In genomic region chr2:222655748-222656543, GRCh38 we compare ENCODE assay signal across 1 cellular context.
A peak's percentile ranks its signal among the peaks of the same experiment; 100 is the strongest.
TF ChIP-seq lines count a peak whose summit lies in the region.

TSS of gene FARSB (minus strand) at chr2:222656092. CDS start at chr2:222656073, 19 bp downstream.

TF ChIP-seq in HepG2, 621 proteins besides CTCF, POLR2A, EP300 and RAD21 (continued from another document and continues in another):
- TF ChIP-seq, protein P1, sequence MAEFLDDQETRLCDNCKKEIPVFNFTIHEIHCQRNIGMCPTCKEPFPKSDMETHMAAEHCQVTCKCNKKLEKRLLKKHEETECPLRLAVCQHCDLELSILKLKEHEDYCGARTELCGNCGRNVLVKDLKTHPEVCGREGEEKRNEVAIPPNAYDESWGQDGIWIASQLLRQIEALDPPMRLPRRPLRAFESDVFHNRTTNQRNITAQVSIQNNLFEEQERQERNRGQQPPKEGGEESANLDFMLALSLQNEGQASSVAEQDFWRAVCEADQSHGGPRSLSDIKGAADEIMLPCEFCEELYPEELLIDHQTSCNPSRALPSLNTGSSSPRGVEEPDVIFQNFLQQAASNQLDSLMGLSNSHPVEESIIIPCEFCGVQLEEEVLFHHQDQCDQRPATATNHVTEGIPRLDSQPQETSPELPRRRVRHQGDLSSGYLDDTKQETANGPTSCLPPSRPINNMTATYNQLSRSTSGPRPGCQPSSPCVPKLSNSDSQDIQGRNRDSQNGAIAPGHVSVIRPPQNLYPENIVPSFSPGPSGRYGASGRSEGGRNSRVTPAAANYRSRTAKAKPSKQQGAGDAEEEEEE (CRISPR knock-in tag; IDR thresholded peaks at IDR 0.05; ENCODE audit: borderline replicate concordance) = no peak
- TF ChIP-seq HNF4A (CRISPR knock-in tag; IDR thresholded peaks at IDR 0.05) = no peak
- no peak for TF ChIP-seq SKIL (CRISPR knock-in tag; IDR thresholded peaks at IDR 0.05; ENCODE audit: borderline replicate concordance)
- TF ChIP-seq ZFAT (CRISPR knock-in tag; conservative IDR thresholded peaks at IDR 0.05) = no peak
- TF ChIP-seq ETS1 (CRISPR knock-in tag; IDR thresholded peaks at IDR 0.05) = no peak
- peak; percentile 37; the same call in 1 of the 2 replicates for TF ChIP-seq HNF4G (IDR thresholded peaks at IDR 0.05; ENCODE audit: borderline replicate concordance, low read depth, low read length)
- no peak for TF ChIP-seq HNF4G (CRISPR knock-in tag; IDR thresholded peaks at IDR 0.05; ENCODE audit: borderline replicate concordance, low read depth)
- TF ChIP-seq, protein P2, sequence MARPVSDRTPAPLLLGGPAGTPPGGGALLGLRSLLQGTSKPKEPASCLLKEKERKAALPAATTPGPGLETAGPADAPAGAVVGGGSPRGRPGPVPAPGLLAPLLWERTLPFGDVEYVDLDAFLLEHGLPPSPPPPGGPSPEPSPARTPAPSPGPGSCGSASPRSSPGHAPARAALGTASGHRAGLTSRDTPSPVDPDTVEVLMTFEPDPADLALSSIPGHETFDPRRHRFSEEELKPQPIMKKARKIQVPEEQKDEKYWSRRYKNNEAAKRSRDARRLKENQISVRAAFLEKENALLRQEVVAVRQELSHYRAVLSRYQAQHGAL (CRISPR knock-in tag; IDR thresholded peaks at IDR 0.05; ENCODE audit: not compliant biosample characterization) = no peak
- no peak for TF ChIP-seq KDM1A (CRISPR knock-in tag; IDR thresholded peaks at IDR 0.05)
- TF ChIP-seq, protein P3, sequence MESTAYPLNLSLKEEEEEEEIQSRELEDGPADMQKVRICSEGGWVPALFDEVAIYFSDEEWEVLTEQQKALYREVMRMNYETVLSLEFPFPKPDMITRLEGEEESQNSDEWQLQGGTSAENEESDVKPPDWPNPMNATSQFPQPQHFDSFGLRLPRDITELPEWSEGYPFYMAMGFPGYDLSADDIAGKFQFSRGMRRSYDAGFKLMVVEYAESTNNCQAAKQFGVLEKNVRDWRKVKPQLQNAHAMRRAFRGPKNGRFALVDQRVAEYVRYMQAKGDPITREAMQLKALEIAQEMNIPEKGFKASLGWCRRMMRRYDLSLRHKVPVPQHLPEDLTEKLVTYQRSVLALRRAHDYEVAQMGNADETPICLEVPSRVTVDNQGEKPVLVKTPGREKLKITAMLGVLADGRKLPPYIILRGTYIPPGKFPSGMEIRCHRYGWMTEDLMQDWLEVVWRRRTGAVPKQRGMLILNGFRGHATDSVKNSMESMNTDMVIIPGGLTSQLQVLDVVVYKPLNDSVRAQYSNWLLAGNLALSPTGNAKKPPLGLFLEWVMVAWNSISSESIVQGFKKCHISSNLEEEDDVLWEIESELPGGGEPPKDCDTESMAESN (CRISPR knock-in tag; conservative IDR thresholded peaks at IDR 0.05) = peak; percentile 92; the same call in 1 of the 2 replicates
- peak; percentile 85; the same call in 1 of the 2 replicates for TF ChIP-seq LBX2 (CRISPR knock-in tag; IDR thresholded peaks at IDR 0.05; ENCODE audit: borderline replicate concordance)
- no peak for TF ChIP-seq ZNF3 (CRISPR knock-in tag; IDR thresholded peaks at IDR 0.05)
- TF ChIP-seq RELA (CRISPR knock-in tag; IDR thresholded peaks at IDR 0.05) = no peak
- TF ChIP-seq CENPT (CRISPR knock-in tag; IDR thresholded peaks at IDR 0.05; ENCODE audit: low read depth) = peak; percentile 87; the same call in 1 of the 2 replicates
- TF ChIP-seq, protein P4, sequence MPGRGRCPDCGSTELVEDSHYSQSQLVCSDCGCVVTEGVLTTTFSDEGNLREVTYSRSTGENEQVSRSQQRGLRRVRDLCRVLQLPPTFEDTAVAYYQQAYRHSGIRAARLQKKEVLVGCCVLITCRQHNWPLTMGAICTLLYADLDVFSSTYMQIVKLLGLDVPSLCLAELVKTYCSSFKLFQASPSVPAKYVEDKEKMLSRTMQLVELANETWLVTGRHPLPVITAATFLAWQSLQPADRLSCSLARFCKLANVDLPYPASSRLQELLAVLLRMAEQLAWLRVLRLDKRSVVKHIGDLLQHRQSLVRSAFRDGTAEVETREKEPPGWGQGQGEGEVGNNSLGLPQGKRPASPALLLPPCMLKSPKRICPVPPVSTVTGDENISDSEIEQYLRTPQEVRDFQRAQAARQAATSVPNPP (CRISPR knock-in tag; IDR thresholded peaks at IDR 0.05) = 0 out of 2 replicates have a peak, but pooled peaks have one; percentile 88
- peak; percentile 34; the same call in 1 of the 2 replicates for TF ChIP-seq TARDBP (CRISPR knock-in tag; IDR thresholded peaks at IDR 0.05)
- TF ChIP-seq HOXA5 (CRISPR knock-in tag; IDR thresholded peaks at IDR 0.05) = no peak
- TF ChIP-seq HES4 (CRISPR knock-in tag; IDR thresholded peaks at IDR 0.05; ENCODE audit: borderline replicate concordance) = peak; percentile 88
- TF ChIP-seq, protein P5, sequence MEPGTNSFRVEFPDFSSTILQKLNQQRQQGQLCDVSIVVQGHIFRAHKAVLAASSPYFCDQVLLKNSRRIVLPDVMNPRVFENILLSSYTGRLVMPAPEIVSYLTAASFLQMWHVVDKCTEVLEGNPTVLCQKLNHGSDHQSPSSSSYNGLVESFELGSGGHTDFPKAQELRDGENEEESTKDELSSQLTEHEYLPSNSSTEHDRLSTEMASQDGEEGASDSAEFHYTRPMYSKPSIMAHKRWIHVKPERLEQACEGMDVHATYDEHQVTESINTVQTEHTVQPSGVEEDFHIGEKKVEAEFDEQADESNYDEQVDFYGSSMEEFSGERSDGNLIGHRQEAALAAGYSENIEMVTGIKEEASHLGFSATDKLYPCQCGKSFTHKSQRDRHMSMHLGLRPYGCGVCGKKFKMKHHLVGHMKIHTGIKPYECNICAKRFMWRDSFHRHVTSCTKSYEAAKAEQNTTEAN (CRISPR knock-in tag; conservative IDR thresholded peaks at IDR 0.05) = no peak
- peak; percentile 32; the same call in 1 of the 2 replicates for TF ChIP-seq NFYB (CRISPR knock-in tag; IDR thresholded peaks at IDR 0.05)
- peak; percentile 99 for TF ChIP-seq MXI1 (IDR thresholded peaks at IDR 0.05; ENCODE audit: borderline replicate concordance, low read depth, low read length)
- TF ChIP-seq, protein P6, sequence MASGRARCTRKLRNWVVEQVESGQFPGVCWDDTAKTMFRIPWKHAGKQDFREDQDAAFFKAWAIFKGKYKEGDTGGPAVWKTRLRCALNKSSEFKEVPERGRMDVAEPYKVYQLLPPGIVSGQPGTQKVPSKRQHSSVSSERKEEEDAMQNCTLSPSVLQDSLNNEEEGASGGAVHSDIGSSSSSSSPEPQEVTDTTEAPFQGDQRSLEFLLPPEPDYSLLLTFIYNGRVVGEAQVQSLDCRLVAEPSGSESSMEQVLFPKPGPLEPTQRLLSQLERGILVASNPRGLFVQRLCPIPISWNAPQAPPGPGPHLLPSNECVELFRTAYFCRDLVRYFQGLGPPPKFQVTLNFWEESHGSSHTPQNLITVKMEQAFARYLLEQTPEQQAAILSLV (CRISPR knock-in tag; IDR thresholded peaks at IDR 0.05; ENCODE audit: borderline replicate concordance) = peak; percentile 91; the same call in 1 of the 2 replicates
- TF ChIP-seq GATAD2A (CRISPR knock-in tag; IDR thresholded peaks at IDR 0.05) = peak; percentile 19; the same call in 1 of the 2 replicates
- TF ChIP-seq ZNF160 (CRISPR knock-in tag; IDR thresholded peaks at IDR 0.05) = peak; percentile 76; the same call in 1 of the 2 replicates
- no peak for TF ChIP-seq SMC3 (IDR thresholded peaks at IDR 0.05; ENCODE audit: low read length)
- TF ChIP-seq MBD4 (IDR thresholded peaks at IDR 0.05; ENCODE audit: borderline replicate concordance, low read length) = no peak
- no peak; the same call in 1 of the 2 replicates for TF ChIP-seq ZNF468 (CRISPR knock-in tag; IDR thresholded peaks at IDR 0.05)
- peak; percentile 82 for TF ChIP-seq SALL1 (CRISPR knock-in tag; IDR thresholded peaks at IDR 0.05)
- peak; percentile 25; the same call in 1 of the 2 replicates for TF ChIP-seq SMYD3 (CRISPR knock-in tag; IDR thresholded peaks at IDR 0.05)
- 0 out of 2 replicates have a peak, but pooled peaks have one; percentile 70 for TF ChIP-seq PREB (CRISPR knock-in tag; IDR thresholded peaks at IDR 0.05)
- TF ChIP-seq MIXL1 (CRISPR knock-in tag; IDR thresholded peaks at IDR 0.05) = peak; percentile 52; the same call in 1 of the 2 replicates
- no peak for TF ChIP-seq ZNF83 (CRISPR knock-in tag; IDR thresholded peaks at IDR 0.05; ENCODE audit: borderline replicate concordance)
- TF ChIP-seq, protein P7, sequence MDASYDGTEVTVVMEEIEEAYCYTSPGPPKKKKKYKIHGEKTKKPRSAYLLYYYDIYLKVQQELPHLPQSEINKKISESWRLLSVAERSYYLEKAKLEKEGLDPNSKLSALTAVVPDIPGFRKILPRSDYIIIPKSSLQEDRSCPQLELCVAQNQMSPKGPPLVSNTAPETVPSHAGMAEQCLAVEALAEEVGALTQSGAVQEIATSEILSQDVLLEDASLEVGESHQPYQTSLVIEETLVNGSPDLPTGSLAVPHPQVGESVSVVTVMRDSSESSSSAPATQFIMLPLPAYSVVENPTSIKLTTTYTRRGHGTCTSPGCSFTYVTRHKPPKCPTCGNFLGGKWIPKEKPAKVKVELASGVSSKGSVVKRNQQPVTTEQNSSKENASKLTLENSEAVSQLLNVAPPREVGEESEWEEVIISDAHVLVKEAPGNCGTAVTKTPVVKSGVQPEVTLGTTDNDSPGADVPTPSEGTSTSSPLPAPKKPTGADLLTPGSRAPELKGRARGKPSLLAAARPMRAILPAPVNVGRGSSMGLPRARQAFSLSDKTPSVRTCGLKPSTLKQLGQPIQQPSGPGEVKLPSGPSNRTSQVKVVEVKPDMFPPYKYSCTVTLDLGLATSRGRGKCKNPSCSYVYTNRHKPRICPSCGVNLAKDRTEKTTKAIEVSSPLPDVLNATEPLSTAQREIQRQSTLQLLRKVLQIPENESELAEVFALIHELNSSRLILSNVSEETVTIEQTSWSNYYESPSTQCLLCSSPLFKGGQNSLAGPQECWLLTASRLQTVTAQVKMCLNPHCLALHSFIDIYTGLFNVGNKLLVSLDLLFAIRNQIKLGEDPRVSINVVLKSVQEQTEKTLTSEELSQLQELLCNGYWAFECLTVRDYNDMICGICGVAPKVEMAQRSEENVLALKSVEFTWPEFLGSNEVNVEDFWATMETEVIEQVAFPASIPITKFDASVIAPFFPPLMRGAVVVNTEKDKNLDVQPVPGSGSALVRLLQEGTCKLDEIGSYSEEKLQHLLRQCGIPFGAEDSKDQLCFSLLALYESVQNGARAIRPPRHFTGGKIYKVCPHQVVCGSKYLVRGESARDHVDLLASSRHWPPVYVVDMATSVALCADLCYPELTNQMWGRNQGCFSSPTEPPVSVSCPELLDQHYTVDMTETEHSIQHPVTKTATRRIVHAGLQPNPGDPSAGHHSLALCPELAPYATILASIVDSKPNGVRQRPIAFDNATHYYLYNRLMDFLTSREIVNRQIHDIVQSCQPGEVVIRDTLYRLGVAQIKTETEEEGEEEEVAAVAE (CRISPR knock-in tag; IDR thresholded peaks at IDR 0.05; ENCODE audit: borderline replicate concordance) = peak; percentile 28; the same call in 1 of the 2 replicates
- TF ChIP-seq, protein P8, sequence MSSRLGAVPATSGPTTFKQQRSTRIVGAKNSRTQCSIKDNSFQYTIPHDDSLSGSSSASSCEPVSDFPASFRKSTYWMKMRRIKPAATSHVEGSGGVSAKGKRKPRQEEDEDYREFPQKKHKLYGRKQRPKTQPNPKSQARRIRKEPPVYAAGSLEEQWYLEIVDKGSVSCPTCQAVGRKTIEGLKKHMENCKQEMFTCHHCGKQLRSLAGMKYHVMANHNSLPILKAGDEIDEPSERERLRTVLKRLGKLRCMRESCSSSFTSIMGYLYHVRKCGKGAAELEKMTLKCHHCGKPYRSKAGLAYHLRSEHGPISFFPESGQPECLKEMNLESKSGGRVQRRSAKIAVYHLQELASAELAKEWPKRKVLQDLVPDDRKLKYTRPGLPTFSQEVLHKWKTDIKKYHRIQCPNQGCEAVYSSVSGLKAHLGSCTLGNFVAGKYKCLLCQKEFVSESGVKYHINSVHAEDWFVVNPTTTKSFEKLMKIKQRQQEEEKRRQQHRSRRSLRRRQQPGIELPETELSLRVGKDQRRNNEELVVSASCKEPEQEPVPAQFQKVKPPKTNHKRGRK (CRISPR knock-in tag; IDR thresholded peaks at IDR 0.05) = no peak
- no peak; the same call in 1 of the 2 replicates for TF ChIP-seq ZNF143 (CRISPR knock-in tag; IDR thresholded peaks at IDR 0.05)
- TF ChIP-seq ZNF549 (CRISPR knock-in tag; IDR thresholded peaks at IDR 0.05) = no peak
- TF ChIP-seq ZBTB1 (CRISPR knock-in tag; IDR thresholded peaks at IDR 0.05; ENCODE audit: borderline replicate concordance) = no peak; the same call in 1 of the 2 replicates
- TF ChIP-seq HNRNPUL1 (IDR thresholded peaks at IDR 0.05; ENCODE audit: low read depth, low read length) = no peak
